ENCODE assay signal across 18 cellular contexts in the genomic region with DNA sequence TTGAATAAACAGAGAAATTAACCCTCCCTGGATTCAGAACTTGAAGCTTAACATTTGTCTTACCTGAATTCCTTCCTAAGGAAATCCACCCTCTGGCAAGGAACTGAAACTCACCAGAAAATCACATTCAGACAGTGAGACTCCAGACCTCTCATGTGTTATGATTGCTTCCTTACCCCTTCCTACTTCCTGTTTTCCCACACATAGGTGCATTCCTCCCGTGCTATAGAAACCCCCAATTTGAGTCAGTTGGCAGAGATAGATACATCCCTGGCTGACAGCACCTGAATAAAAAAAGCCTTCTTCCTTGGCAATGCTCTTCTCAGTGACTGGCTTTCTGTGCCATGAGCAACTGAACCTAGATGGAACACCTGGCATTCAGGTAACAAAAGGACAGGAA.
"Had no signal": no experiment of that assay in that cellular context is flagged by ENCODE, and none has a peak within 500 bp of the region (broad histone marks: within the 10 kb centered on the region; RNA-seq: fewer than 3 reads in every experiment).

No MANE protein-coding gene starts in this region.

- H3K27me3 ChIP-seq: heart right ventricle, neutrophil, pancreas, right atrium auricular region, spleen, vagina had no signal

- H3K27ac ChIP-seq: coronary artery, heart right ventricle, neutrophil, pancreas, psoas muscle, right atrium auricular region, spleen, thoracic aorta, vagina, VCaP had no signal

- DNase-seq: activated CD4-positive, alpha-beta T cell treated with anti-CD3 and anti-CD28 coated beads for 1 hour; activated gamma-delta T cell treated with Interleukin-2 at 50 U/mL for 16 hours; activated naive CD8-positive, alpha-beta T cell treated with anti-CD3 and anti-CD28 coated beads for 36 hours; activated T-cell treated with anti-CD3 and anti-CD28 coated beads, Interleukin-2, amount 50 U/mL, for 1 hour; heart right ventricle; left cardiac atrium; mesenchymal stem cell; pancreas; psoas muscle; spleen; stimulated activated CD4-positive, alpha-beta T cell treated with anti-CD3 and anti-CD28 coated beads, Interleukin-4, amount 100 ng/mL, for 1 hour; stimulated activated naive CD4-positive, alpha-beta T cell had no signal

- ATAC-seq: heart right ventricle, left cardiac atrium, pancreas, psoas muscle had no signal

- H3K36me3 ChIP-seq: heart right ventricle, neutrophil, pancreas, right atrium auricular region, spleen, thoracic aorta, vagina had no signal

- H3K9me3 ChIP-seq: neutrophil, pancreas, thoracic aorta, vagina had no signal

- H3K4me3 ChIP-seq: coronary artery, heart right ventricle, pancreas, psoas muscle, right atrium auricular region, spleen, thoracic aorta, vagina had no signal

- H3K4me1 ChIP-seq: heart right ventricle, pancreas, psoas muscle, right atrium auricular region, spleen, vagina had no signal
